1 cellular context compared by ENCODE assay signal in the genomic region with DNA sequence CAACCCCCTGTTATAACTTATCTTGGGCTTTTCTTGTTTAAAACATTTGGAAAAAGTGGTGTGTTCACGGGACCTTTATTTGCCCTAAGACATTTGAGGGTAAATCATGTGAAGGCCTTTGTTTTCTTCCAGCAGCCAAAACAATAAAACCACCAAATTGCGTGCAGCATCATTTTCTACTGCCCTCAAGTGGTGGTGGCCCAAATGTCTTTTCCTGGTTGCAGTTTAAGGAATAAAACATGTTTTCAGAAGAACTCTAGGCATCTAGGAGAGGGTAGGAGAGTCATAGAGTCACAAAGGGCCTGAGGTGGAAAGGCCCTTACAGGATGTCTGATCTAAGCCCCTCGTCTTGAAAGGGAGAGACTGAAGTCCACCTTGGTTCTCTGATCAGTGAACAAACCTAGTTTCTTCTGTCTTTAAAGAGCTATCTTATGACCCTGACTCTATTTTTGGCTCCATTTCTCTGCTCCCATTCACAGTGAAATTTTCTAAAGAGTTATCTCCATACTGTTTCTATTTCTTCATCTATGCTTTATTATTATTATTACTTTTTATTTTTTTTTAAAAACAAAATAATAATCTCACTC.
TF ChIP-seq lines count a peak whose summit lies in the region.

No MANE protein-coding gene starts in this region.

TF ChIP-seq in K562, 482 proteins besides CTCF, POLR2A, EP300 and RAD21 (continued from another document and continues in another):
- TF ChIP-seq, protein P1, sequence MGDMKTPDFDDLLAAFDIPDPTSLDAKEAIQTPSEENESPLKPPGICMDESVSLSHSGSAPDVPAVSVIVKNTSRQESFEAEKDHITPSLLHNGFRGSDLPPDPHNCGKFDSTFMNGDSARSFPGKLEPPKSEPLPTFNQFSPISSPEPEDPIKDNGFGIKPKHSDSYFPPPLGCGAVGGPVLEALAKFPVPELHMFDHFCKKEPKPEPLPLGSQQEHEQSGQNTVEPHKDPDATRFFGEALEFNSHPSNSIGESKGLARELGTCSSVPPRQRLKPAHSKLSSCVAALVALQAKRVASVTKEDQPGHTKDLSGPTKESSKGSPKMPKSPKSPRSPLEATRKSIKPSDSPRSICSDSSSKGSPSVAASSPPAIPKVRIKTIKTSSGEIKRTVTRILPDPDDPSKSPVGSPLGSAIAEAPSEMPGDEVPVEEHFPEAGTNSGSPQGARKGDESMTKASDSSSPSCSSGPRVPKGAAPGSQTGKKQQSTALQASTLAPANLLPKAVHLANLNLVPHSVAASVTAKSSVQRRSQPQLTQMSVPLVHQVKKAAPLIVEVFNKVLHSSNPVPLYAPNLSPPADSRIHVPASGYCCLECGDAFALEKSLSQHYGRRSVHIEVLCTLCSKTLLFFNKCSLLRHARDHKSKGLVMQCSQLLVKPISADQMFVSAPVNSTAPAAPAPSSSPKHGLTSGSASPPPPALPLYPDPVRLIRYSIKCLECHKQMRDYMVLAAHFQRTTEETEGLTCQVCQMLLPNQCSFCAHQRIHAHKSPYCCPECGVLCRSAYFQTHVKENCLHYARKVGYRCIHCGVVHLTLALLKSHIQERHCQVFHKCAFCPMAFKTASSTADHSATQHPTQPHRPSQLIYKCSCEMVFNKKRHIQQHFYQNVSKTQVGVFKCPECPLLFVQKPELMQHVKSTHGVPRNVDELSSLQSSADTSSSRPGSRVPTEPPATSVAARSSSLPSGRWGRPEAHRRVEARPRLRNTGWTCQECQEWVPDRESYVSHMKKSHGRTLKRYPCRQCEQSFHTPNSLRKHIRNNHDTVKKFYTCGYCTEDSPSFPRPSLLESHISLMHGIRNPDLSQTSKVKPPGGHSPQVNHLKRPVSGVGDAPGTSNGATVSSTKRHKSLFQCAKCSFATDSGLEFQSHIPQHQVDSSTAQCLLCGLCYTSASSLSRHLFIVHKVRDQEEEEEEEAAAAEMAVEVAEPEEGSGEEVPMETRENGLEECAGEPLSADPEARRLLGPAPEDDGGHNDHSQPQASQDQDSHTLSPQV (IDR thresholded peaks at IDR 0.05) = peak; percentile 42; the same call in 1 of the 2 replicates
- TF ChIP-seq ETV1 (tag; conservative IDR thresholded peaks at IDR 0.05; ENCODE audit: low read depth) = peak; percentile 29; the same call in 1 of the 2 replicates
- TF ChIP-seq, protein P2, sequence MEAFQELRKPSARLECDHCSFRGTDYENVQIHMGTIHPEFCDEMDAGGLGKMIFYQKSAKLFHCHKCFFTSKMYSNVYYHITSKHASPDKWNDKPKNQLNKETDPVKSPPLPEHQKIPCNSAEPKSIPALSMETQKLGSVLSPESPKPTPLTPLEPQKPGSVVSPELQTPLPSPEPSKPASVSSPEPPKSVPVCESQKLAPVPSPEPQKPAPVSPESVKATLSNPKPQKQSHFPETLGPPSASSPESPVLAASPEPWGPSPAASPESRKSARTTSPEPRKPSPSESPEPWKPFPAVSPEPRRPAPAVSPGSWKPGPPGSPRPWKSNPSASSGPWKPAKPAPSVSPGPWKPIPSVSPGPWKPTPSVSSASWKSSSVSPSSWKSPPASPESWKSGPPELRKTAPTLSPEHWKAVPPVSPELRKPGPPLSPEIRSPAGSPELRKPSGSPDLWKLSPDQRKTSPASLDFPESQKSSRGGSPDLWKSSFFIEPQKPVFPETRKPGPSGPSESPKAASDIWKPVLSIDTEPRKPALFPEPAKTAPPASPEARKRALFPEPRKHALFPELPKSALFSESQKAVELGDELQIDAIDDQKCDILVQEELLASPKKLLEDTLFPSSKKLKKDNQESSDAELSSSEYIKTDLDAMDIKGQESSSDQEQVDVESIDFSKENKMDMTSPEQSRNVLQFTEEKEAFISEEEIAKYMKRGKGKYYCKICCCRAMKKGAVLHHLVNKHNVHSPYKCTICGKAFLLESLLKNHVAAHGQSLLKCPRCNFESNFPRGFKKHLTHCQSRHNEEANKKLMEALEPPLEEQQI (IDR thresholded peaks at IDR 0.05) = 0 out of 2 replicates have a peak, but pooled peaks have one; percentile 80
- TF ChIP-seq SMC3 (conservative IDR thresholded peaks at IDR 0.05; ENCODE audit: insufficient read depth, low read depth, low read length) = peak; percentile 82
- TF ChIP-seq, protein P3, sequence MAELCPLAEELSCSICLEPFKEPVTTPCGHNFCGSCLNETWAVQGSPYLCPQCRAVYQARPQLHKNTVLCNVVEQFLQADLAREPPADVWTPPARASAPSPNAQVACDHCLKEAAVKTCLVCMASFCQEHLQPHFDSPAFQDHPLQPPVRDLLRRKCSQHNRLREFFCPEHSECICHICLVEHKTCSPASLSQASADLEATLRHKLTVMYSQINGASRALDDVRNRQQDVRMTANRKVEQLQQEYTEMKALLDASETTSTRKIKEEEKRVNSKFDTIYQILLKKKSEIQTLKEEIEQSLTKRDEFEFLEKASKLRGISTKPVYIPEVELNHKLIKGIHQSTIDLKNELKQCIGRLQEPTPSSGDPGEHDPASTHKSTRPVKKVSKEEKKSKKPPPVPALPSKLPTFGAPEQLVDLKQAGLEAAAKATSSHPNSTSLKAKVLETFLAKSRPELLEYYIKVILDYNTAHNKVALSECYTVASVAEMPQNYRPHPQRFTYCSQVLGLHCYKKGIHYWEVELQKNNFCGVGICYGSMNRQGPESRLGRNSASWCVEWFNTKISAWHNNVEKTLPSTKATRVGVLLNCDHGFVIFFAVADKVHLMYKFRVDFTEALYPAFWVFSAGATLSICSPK (IDR thresholded peaks at IDR 0.05; ENCODE audit: borderline replicate concordance) = no peak
- peak; percentile 66 to 69; a peak in 3 of 4 replicates for TF ChIP-seq FOXK2 (conservative IDR thresholded peaks at IDR 0.05 in 1 of 2, IDR thresholded peaks at IDR 0.05 in 1 of 2; ENCODE audit: low read depth in 2 of 2)
- TF ChIP-seq, protein P4, sequence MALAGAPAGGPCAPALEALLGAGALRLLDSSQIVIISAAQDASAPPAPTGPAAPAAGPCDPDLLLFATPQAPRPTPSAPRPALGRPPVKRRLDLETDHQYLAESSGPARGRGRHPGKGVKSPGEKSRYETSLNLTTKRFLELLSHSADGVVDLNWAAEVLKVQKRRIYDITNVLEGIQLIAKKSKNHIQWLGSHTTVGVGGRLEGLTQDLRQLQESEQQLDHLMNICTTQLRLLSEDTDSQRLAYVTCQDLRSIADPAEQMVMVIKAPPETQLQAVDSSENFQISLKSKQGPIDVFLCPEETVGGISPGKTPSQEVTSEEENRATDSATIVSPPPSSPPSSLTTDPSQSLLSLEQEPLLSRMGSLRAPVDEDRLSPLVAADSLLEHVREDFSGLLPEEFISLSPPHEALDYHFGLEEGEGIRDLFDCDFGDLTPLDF (CRISPR knock-in tag; IDR thresholded peaks at IDR 0.05) = 0 out of 2 replicates have a peak, but pooled peaks have one; percentile 63
- 0 out of 2 replicates have a peak, but pooled peaks have one; percentile 37 for TF ChIP-seq CXXC5 (CRISPR knock-in tag; IDR thresholded peaks at IDR 0.05)
- TF ChIP-seq RCOR1 (IDR thresholded peaks at IDR 0.05; ENCODE audit: borderline replicate concordance in 1 of 2, low read depth in 2 of 2, low read length in 2 of 2) = peak in 1 of 2 experiments; percentile 71; a peak in 1 of 4 replicates
- TF ChIP-seq, protein P5, sequence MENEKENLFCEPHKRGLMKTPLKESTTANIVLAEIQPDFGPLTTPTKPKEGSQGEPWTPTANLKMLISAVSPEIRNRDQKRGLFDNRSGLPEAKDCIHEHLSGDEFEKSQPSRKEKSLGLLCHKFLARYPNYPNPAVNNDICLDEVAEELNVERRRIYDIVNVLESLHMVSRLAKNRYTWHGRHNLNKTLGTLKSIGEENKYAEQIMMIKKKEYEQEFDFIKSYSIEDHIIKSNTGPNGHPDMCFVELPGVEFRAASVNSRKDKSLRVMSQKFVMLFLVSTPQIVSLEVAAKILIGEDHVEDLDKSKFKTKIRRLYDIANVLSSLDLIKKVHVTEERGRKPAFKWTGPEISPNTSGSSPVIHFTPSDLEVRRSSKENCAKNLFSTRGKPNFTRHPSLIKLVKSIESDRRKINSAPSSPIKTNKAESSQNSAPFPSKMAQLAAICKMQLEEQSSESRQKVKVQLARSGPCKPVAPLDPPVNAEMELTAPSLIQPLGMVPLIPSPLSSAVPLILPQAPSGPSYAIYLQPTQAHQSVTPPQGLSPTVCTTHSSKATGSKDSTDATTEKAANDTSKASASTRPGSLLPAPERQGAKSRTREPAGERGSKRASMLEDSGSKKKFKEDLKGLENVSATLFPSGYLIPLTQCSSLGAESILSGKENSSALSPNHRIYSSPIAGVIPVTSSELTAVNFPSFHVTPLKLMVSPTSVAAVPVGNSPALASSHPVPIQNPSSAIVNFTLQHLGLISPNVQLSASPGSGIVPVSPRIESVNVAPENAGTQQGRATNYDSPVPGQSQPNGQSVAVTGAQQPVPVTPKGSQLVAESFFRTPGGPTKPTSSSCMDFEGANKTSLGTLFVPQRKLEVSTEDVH (IDR thresholded peaks at IDR 0.05; ENCODE audit: low read depth, partially characterized antibody) = peak; percentile 27
- TF ChIP-seq LCOR (CRISPR knock-in tag; IDR thresholded peaks at IDR 0.05) = peak; percentile 70; the same call in 1 of the 2 replicates
- TF ChIP-seq ZNF23 (CRISPR knock-in tag; IDR thresholded peaks at IDR 0.05) = no peak
- TF ChIP-seq CC2D1A (IDR thresholded peaks at IDR 0.05) = peak; percentile 54; the same call in 1 of the 2 replicates
- peak; percentile 32; the same call in 1 of the 2 replicates for TF ChIP-seq HDGF (IDR thresholded peaks at IDR 0.05)
- TF ChIP-seq DNMT1 (IDR thresholded peaks at IDR 0.05) = no peak
- TF ChIP-seq TOE1 (IDR thresholded peaks at IDR 0.05; ENCODE audit: borderline replicate concordance) = 0 out of 2 replicates have a peak, but pooled peaks have one; percentile 37
- TF ChIP-seq TOE1 (CRISPR knock-in tag; IDR thresholded peaks at IDR 0.05; ENCODE audit: borderline replicate concordance, low read depth) = no peak
- TF ChIP-seq BHLHE40 (IDR thresholded peaks at IDR 0.05; ENCODE audit: low read length) = 0 out of 2 replicates have a peak, but pooled peaks have one; percentile 37
- no peak for TF ChIP-seq JUND (IDR thresholded peaks at IDR 0.05; ENCODE audit: borderline replicate concordance, low read depth, low read length)
- peak; percentile 13; the same call in 1 of the 3 replicates for TF ChIP-seq JUND (tag; IDR thresholded peaks at IDR 0.05; ENCODE audit: borderline replicate concordance, low read depth, low read length)
- no peak for TF ChIP-seq ZNF24 (IDR thresholded peaks at IDR 0.05)
- TF ChIP-seq, protein P6, sequence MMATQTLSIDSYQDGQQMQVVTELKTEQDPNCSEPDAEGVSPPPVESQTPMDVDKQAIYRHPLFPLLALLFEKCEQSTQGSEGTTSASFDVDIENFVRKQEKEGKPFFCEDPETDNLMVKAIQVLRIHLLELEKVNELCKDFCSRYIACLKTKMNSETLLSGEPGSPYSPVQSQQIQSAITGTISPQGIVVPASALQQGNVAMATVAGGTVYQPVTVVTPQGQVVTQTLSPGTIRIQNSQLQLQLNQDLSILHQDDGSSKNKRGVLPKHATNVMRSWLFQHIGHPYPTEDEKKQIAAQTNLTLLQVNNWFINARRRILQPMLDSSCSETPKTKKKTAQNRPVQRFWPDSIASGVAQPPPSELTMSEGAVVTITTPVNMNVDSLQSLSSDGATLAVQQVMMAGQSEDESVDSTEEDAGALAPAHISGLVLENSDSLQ (IDR thresholded peaks at IDR 0.05) = 0 out of 2 replicates have a peak, but pooled peaks have one; percentile 14
- TF ChIP-seq, protein P7, sequence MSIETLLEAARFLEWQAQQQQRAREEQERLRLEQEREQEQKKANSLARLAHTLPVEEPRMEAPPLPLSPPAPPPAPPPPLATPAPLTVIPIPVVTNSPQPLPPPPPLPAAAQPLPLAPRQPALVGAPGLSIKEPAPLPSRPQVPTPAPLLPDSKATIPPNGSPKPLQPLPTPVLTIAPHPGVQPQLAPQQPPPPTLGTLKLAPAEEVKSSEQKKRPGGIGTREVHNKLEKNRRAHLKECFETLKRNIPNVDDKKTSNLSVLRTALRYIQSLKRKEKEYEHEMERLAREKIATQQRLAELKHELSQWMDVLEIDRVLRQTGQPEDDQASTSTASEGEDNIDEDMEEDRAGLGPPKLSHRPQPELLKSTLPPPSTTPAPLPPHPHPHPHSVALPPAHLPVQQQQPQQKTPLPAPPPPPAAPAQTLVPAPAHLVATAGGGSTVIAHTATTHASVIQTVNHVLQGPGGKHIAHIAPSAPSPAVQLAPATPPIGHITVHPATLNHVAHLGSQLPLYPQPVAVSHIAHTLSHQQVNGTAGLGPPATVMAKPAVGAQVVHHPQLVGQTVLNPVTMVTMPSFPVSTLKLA (conservative IDR thresholded peaks at IDR 0.05) = peak; percentile 26 to 29; a peak in 1 of 4 replicates
- TF ChIP-seq BRD9 (IDR thresholded peaks at IDR 0.05; ENCODE audit: low read depth, partially characterized antibody) = peak; percentile 58
- 0 out of 2 replicates have a peak, but pooled peaks have one; percentile 13 for TF ChIP-seq L3MBTL2 (IDR thresholded peaks at IDR 0.05)
- TF ChIP-seq, protein P8, sequence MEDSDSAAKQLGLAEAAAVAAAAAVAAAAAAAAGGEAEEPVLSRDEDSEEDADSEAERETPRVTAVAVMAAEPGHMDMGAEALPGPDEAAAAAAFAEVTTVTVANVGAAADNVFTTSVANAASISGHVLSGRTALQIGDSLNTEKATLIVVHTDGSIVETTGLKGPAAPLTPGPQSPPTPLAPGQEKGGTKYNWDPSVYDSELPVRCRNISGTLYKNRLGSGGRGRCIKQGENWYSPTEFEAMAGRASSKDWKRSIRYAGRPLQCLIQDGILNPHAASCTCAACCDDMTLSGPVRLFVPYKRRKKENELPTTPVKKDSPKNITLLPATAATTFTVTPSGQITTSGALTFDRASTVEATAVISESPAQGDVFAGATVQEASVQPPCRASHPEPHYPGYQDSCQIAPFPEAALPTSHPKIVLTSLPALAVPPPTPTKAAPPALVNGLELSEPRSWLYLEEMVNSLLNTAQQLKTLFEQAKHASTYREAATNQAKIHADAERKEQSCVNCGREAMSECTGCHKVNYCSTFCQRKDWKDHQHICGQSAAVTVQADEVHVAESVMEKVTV (CRISPR knock-in tag; IDR thresholded peaks at IDR 0.05) = peak; percentile 64
- TF ChIP-seq, protein P9, sequence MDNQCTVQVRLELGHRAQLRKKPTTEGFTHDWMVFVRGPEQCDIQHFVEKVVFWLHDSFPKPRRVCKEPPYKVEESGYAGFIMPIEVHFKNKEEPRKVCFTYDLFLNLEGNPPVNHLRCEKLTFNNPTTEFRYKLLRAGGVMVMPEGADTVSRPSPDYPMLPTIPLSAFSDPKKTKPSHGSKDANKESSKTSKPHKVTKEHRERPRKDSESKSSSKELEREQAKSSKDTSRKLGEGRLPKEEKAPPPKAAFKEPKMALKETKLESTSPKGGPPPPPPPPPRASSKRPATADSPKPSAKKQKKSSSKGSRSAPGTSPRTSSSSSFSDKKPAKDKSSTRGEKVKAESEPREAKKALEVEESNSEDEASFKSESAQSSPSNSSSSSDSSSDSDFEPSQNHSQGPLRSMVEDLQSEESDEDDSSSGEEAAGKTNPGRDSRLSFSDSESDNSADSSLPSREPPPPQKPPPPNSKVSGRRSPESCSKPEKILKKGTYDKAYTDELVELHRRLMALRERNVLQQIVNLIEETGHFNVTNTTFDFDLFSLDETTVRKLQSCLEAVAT (IDR thresholded peaks at IDR 0.05) = peak in 1 of 2 experiments; percentile 19; a peak in 1 of 4 replicates
- no peak for TF ChIP-seq KHSRP (IDR thresholded peaks at IDR 0.05)
- peak; percentile 38; the same call in 1 of the 2 replicates for TF ChIP-seq ZFX (CRISPR knock-in tag; IDR thresholded peaks at IDR 0.05)
